9 cellular contexts compared by ENCODE assay signal in the genomic region with DNA sequence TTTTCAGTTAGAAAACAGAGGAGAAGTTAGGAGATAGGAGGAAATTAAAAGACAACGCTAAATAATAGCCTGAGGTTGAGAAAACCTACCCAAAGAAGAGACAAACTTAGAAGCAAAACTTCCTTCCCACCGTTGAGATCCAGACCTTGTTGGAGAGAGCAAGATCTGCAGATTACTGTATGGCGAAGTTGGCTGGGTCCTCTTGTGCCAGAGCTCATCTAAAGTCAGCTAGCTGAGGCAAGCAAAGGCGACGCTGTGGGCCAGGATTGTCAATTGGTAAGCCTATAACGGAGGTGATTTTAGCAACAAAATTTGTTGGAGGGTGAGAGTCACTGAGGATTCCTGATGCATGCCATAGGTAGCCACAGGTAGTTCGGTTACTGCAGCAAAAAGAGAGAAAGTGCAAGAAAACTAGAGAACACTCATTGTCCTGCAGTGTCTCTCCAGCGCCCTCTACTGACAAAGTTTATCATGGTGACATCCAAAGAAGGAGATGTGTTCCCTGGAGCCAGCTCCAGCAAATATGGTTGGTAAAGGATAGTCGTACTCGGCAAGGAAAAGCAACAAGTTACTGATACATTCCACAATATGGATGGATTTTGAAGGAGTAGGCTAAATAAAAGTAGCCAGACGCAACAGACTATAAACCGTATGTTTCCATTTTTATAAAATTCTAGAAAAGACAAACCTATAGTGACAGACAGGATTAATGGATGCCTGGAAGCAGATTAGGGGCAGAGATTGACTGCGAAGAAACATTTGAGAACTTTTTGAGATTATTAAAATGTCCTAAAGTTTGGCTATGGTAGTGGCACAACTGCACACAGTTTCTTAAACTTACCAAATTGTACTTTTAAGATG. TPM values are rescaled to one million over a fixed set of nuclear protein-coding genes. Genes with fewer than 3 reads are reported as not detected.
DNase-seq lines count a peak whose midpoint lies in the region; ATAC-seq and TF ChIP-seq lines count a peak whose summit lies in the region.
"Had no signal": no experiment of that assay in that cellular context is flagged by ENCODE, and none has a peak within 500 bp of the region (broad histone marks: within the 10 kb centered on the region; RNA-seq: fewer than 3 reads in every experiment).

No MANE protein-coding gene starts in this region.

- no peaks in the 10 kb centered on the region for H3K36me3 ChIP-seq in adipocyte (ENCODE audit: control insufficient read depth, insufficient read depth, low read length, severe bottlenecking)
- H3K36me3 ChIP-seq in stomach, result no peaks in the 10 kb centered on the region

- TF ChIP-seq EP300 in stomach (IDR thresholded peaks at IDR 0.05), result no peak

- H3K9me3 ChIP-seq in adipocyte (ENCODE audit: control insufficient read depth, low read length) (no peaks in the 10 kb centered on the region), stomach (no peaks in the 10 kb centered on the region)

- ATAC-seq in HG02642 (IDR thresholded peaks at IDR 0.05; ENCODE audit: poor library complexity, unreplicated experiment), result peak; percentile 75
- ATAC-seq in left lobe of liver, result peak; percentile 91

- 51 to 62% (median 55%) methylated on average over 13 of the region's 13 CpGs for WGBS in stomach, 5 donors

- H3K27me3 ChIP-seq in adipocyte (replicated peaks; ENCODE audit: control insufficient read depth, insufficient read depth, low read length) (peaks cover 3% of the 10 kb centered on the region), stomach (no peaks in the 10 kb centered on the region)

- H3K4me3 ChIP-seq in adipocyte (ENCODE audit: low read length) (no peak overlapping the region), stomach (no peak overlapping the region)

- TF ChIP-seq CTCF in stomach (IDR thresholded peaks at IDR 0.05), result peak in 2 of 7 experiments; percentile 9 to 23

- no peak overlapping the region for H3K27ac ChIP-seq in stomach

- intact Hi-C loops in stomach (cut with DNase I; ENCODE audit: low total_unique reads), result no loop called here

- peak; percentile 43 for DNase-seq in AG20443 (ENCODE audit: low spot score)
- DNase-seq in G401 (ENCODE audit: low spot score), result peak; percentile 14
- DNase-seq in NCI-H226, result peak; percentile 38
- DNase-seq in adipocyte (ENCODE audit: low read depth), result peak; percentile 45
- no peak for DNase-seq in left lobe of liver (ENCODE audit: low spot score)
- no peak for DNase-seq in stomach
- no peak for DNase-seq in DMS114 treated with DMSO at 0.1 percent for 48 hours (lab: John Stamatoyannopoulos, UW; ENCODE audit: unreplicated experiment)

- no peak for TF ChIP-seq POLR2A in stomach (IDR thresholded peaks at IDR 0.05)

- in situ Hi-C loops in G401 (cut with HindIII; ENCODE audit: low sequenced_read_pairs), result no loop called here

- H3K4me1 ChIP-seq in adipocyte (ENCODE audit: control insufficient read depth, insufficient read depth, low read length), result no peaks in the 10 kb centered on the region
- no peaks in the 10 kb centered on the region for H3K4me1 ChIP-seq in stomach

- no peak overlapping the region for H3K9ac ChIP-seq in adipocyte (ENCODE audit: low read length)

RNA-seq across cellular contexts. Expression of gene OR5K4, which starts 9.8 kb away (rescaled TPM):
- not detected in 2 replicates for total RNA-seq in G401 (2014; rRNA removed; shearing (Covaris generic))
- total RNA-seq in left lobe of liver (not detected), stomach (not detected)
- polyA plus RNA-seq in stomach, result not detected
- total RNA-seq: T-helper 1 cell treated with Interleukin-12 subunit alpha and Interleukin-12 subunit beta and Interleukin-4 antibody, amounts not matched to agents 30 ng/mL and 1 ng/mL, for 36 hours had no signal

RNA-seq across cellular contexts. Expression of gene OR5K3, which starts 46.6 kb away (rescaled TPM):
- total RNA-seq in G401 (2014; rRNA removed; shearing (Covaris generic)), result not detected in 2 replicates
- not detected for total RNA-seq in left lobe of liver
- total RNA-seq in stomach, result not detected
- not detected for polyA plus RNA-seq in stomach
- total RNA-seq: T-helper 1 cell treated with Interleukin-12 subunit alpha and Interleukin-12 subunit beta and Interleukin-4 antibody, amounts not matched to agents 30 ng/mL and 1 ng/mL, for 36 hours had no signal

Comparison
In these comparisons a context has a peak if more than half of its experiments do, and no peak if none do; other contexts are left out.
1. DNase-seq: peak in AG20443 (single experiment), G401 (single experiment), NCI-H226 (single experiment) and adipocyte (single experiment); none in left lobe of liver (single experiment), stomach (single experiment) and DMS114 treated with DMSO at 0.1 percent for 48 hours (single experiment).